3 cellular contexts compared by ENCODE assay signal in genomic region chr15:33699145-33699544, GRCh38.
"Had no signal": no experiment of that assay in that cellular context is flagged by ENCODE, and none has a peak within 500 bp of the region (broad histone marks: within the 10 kb centered on the region; RNA-seq: fewer than 3 reads in every experiment).

No MANE protein-coding gene starts in this region.

- H3K4me3 ChIP-seq: GM12878 had no signal

- ATAC-seq: GM12878 had no signal

- DNase-seq: GDM1, GF-D8 had no signal
